ENCODE assay signal across 1 cellular context in the genomic region with DNA sequence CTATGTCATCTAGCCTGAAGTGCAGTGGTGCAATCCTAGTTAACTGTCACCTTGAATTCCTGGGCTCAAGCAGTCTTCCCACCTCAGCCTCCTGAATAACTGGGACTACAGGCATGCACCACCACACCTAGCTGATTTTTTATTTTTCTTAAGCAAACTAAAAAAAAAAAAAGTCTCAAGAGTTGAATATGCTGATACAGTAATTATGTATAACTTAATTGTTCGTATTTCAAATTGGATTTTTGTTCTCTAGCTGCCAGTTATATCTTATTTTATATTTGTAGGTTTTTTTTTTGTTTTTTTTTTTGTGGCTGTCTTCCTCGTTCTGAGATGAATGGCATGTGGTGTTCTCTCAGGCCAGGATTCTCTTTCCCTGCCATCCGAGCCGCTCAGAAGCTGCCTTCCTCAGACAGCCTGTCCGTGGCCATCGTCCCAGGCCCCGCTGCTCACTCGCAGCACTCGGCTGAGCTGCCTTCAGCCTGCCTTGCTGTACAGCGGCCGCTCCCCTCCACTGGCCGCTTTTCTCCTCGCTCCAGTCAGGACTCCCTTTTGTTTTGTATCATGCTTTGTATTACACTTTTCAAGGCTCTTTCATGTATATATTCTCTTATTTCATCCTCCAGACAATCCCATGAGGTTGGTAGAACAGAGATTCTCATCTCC.
TF ChIP-seq lines count a peak whose summit lies in the region.

No MANE protein-coding gene starts in this region.

TF ChIP-seq in WTC11, 78 proteins besides CTCF, POLR2A, EP300 and RAD21 (continued from another document):
- no peak for TF ChIP-seq ZNF512 (CRISPR knock-in tag; IDR thresholded peaks at IDR 0.05; ENCODE audit: borderline replicate concordance)
- TF ChIP-seq ETV6 (CRISPR knock-in tag; IDR thresholded peaks at IDR 0.05), result no peak
- TF ChIP-seq, protein P1, sequence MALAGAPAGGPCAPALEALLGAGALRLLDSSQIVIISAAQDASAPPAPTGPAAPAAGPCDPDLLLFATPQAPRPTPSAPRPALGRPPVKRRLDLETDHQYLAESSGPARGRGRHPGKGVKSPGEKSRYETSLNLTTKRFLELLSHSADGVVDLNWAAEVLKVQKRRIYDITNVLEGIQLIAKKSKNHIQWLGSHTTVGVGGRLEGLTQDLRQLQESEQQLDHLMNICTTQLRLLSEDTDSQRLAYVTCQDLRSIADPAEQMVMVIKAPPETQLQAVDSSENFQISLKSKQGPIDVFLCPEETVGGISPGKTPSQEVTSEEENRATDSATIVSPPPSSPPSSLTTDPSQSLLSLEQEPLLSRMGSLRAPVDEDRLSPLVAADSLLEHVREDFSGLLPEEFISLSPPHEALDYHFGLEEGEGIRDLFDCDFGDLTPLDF (CRISPR knock-in tag; IDR thresholded peaks at IDR 0.05), result no peak
- TF ChIP-seq SMAD4 (CRISPR knock-in tag; IDR thresholded peaks at IDR 0.05), result no peak
- no peak for TF ChIP-seq ZNF232 (CRISPR knock-in tag; IDR thresholded peaks at IDR 0.05)
- no peak for TF ChIP-seq PREB (CRISPR knock-in tag; IDR thresholded peaks at IDR 0.05; ENCODE audit: borderline replicate concordance)
- no peak for TF ChIP-seq ZNF423 (CRISPR knock-in tag; IDR thresholded peaks at IDR 0.05)
- no peak for TF ChIP-seq ARID4B (CRISPR knock-in tag; IDR thresholded peaks at IDR 0.05; ENCODE audit: borderline replicate concordance)
- no peak for TF ChIP-seq ZSCAN18 (CRISPR knock-in tag; IDR thresholded peaks at IDR 0.05)
- TF ChIP-seq, protein P2, sequence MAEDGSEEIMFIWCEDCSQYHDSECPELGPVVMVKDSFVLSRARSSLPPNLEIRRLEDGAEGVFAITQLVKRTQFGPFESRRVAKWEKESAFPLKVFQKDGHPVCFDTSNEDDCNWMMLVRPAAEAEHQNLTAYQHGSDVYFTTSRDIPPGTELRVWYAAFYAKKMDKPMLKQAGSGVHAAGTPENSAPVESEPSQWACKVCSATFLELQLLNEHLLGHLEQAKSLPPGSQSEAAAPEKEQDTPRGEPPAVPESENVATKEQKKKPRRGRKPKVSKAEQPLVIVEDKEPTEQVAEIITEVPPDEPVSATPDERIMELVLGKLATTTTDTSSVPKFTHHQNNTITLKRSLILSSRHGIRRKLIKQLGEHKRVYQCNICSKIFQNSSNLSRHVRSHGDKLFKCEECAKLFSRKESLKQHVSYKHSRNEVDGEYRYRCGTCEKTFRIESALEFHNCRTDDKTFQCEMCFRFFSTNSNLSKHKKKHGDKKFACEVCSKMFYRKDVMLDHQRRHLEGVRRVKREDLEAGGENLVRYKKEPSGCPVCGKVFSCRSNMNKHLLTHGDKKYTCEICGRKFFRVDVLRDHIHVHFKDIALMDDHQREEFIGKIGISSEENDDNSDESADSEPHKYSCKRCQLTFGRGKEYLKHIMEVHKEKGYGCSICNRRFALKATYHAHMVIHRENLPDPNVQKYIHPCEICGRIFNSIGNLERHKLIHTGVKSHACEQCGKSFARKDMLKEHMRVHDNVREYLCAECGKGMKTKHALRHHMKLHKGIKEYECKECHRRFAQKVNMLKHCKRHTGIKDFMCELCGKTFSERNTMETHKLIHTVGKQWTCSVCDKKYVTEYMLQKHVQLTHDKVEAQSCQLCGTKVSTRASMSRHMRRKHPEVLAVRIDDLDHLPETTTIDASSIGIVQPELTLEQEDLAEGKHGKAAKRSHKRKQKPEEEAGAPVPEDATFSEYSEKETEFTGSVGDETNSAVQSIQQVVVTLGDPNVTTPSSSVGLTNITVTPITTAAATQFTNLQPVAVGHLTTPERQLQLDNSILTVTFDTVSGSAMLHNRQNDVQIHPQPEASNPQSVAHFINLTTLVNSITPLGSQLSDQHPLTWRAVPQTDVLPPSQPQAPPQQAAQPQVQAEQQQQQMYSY (CRISPR knock-in tag; IDR thresholded peaks at IDR 0.05), result no peak
- no peak for TF ChIP-seq SMAD3 (CRISPR knock-in tag; IDR thresholded peaks at IDR 0.05; ENCODE audit: borderline replicate concordance)
